16 cellular contexts compared by ENCODE assay signal in genomic region chr1:19310061-19310460, GRCh38. TPM values are rescaled to one million over a fixed set of nuclear protein-coding genes. Genes with fewer than 3 reads are reported as not detected.
A peak's percentile ranks its signal among the peaks of the same experiment; 100 is the strongest.
DNase-seq lines count a peak whose midpoint lies in the region; ATAC-seq and TF ChIP-seq lines count a peak whose summit lies in the region.
"Had no signal": no experiment of that assay in that cellular context is flagged by ENCODE, and none has a peak within 500 bp of the region (broad histone marks: within the 10 kb centered on the region; RNA-seq: fewer than 3 reads in every experiment).

No MANE protein-coding gene starts in this region.

- peaks cover 26% of the 10 kb centered on the region for H3K4me1 ChIP-seq in DND-41 (ENCODE audit: insufficient read depth, low read length)

- peaks cover 29% of the 10 kb centered on the region for H3K4me1 Mint-ChIP-seq in central memory CD8-positive, alpha-beta T cell
- peaks cover 25 to 28% of the 10 kb centered on the region in 2 donors for H3K4me1 Mint-ChIP-seq in natural killer cell treated with Interleukin-12 subunit alpha and Interleukin-12 subunit beta and Interleukin-15 and Interleukin-18, amount 100 ng/mL, for 72 hours (ENCODE audit: low read depth in 2 of 2)

- H3K4me3 Mint-ChIP-seq in central memory CD8-positive, alpha-beta T cell: peak overlapping the region; percentile 81
- peak overlapping the region; percentile 92 for H3K4me3 Mint-ChIP-seq in natural killer cell treated with Interleukin-12 subunit alpha and Interleukin-12 subunit beta and Interleukin-15 and Interleukin-18, amount 100 ng/mL, for 72 hours

- no peak overlapping the region for H2AFZ ChIP-seq in DND-41 (ENCODE audit: low read depth, low read length)

- H3K27me3 ChIP-seq in DND-41 (ENCODE audit: insufficient read depth, low read length, poor library complexity): no peaks in the 10 kb centered on the region
- H3K27me3 ChIP-seq: BLaER1, right atrium auricular region, SJCRH30, suprapubic skin had no signal

- no peaks in the 10 kb centered on the region for H3K9me3 ChIP-seq in DND-41 (ENCODE audit: insufficient read depth, low read length, severe bottlenecking)
- H3K9me3 ChIP-seq: BLaER1, right atrium auricular region, SJCRH30, suprapubic skin had no signal

- H3K4me2 ChIP-seq in DND-41 (ENCODE audit: insufficient read depth, low read length): peak overlapping the region; percentile 36; the same call in 1 of the 2 replicates

- H3K27me3 Mint-ChIP-seq in central memory CD8-positive, alpha-beta T cell: no peaks in the 10 kb centered on the region
- H3K27me3 Mint-ChIP-seq in natural killer cell treated with Interleukin-12 subunit alpha and Interleukin-12 subunit beta and Interleukin-15 and Interleukin-18, amount 100 ng/mL, for 72 hours: no peaks in the 10 kb centered on the region
- H3K27me3 Mint-ChIP-seq: activated CD4-positive, alpha-beta memory T cell treated with anti-CD3 and anti-CD28 coated beads for 36 hours had no signal

- DNase-seq in AG10803 (ENCODE audit: low read depth) (peak; percentile 47), DND-41 (no peak), NCI-H2196 (lab: John Stamatoyannopoulos, UW; ENCODE audit: unreplicated experiment) (no peak), NCI-H146 (lab: John Stamatoyannopoulos, UW) (no peak)
- DNase-seq in central memory CD8-positive, alpha-beta T cell (ENCODE audit: low spot score in 2 of 2): no peak
- no peak for DNase-seq in natural killer cell treated with Interleukin-12 subunit alpha and Interleukin-12 subunit beta and Interleukin-15 and Interleukin-18, amount 100 ng/mL, for 72 hours (ENCODE audit: low spot score)
- DNase-seq: activated CD4-positive, alpha-beta memory T cell treated with anti-CD3 and anti-CD28 coated beads for 36 hours; aorta; NCI-H2081; NCI-H524 treated with DMSO at 0.1 percent for 48 hours; SJCRH30 had no signal

- no peak overlapping the region for H3K27ac Mint-ChIP-seq in central memory CD8-positive, alpha-beta T cell (ENCODE audit: low read depth)
- no peak overlapping the region for H3K27ac Mint-ChIP-seq in natural killer cell treated with Interleukin-12 subunit alpha and Interleukin-12 subunit beta and Interleukin-15 and Interleukin-18, amount 100 ng/mL, for 72 hours
- H3K27ac Mint-ChIP-seq: activated CD4-positive, alpha-beta memory T cell treated with anti-CD3 and anti-CD28 coated beads for 36 hours had no signal

- no peak for TF ChIP-seq CTCF in AG10803 (conservative IDR thresholded peaks at IDR 0.05; ENCODE audit: low read length)
- TF ChIP-seq CTCF in DND-41 (IDR thresholded peaks at IDR 0.05; ENCODE audit: borderline replicate concordance, extremely low read depth, low read length, poor library complexity, severe bottlenecking): no peak

- no peak overlapping the region for H3K27ac ChIP-seq in DND-41 (ENCODE audit: low read length)
- H3K27ac ChIP-seq: BLaER1, HL-60, right atrium auricular region, SJCRH30, suprapubic skin had no signal

- H3K4me3 ChIP-seq in AG10803 (ENCODE audit: low read length): no peak overlapping the region
- H3K4me3 ChIP-seq in DND-41 (ENCODE audit: low read depth in 1 of 2, low read length in 2 of 2): no peak overlapping the region
- H3K4me3 ChIP-seq: right atrium auricular region, SJCRH30 had no signal

- H3K36me3 ChIP-seq in DND-41 (ENCODE audit: insufficient read depth, low read length): peaks cover 41% of the 10 kb centered on the region

- peaks cover 32% of the 10 kb centered on the region for H3K36me3 Mint-ChIP-seq in central memory CD8-positive, alpha-beta T cell (ENCODE audit: insufficient read depth)
- peaks cover 6% of the 10 kb centered on the region for H3K36me3 Mint-ChIP-seq in natural killer cell treated with Interleukin-12 subunit alpha and Interleukin-12 subunit beta and Interleukin-15 and Interleukin-18, amount 100 ng/mL, for 72 hours

- ATAC-seq in DND-41 (ENCODE audit: insufficient read depth, low read depth): no peak
- ATAC-seq in central memory CD8-positive, alpha-beta T cell (replicated peaks; ENCODE audit: extremely low read depth, poor library complexity, severe bottlenecking): no peak
- no peak for ATAC-seq in natural killer cell treated with Interleukin-12 subunit alpha and Interleukin-12 subunit beta and Interleukin-15 and Interleukin-18, amount 100 ng/mL, for 72 hours
- no peak for ATAC-seq in HG03432 (IDR thresholded peaks at IDR 0.05; ENCODE audit: unreplicated experiment)

- no peak overlapping the region for H3K9ac ChIP-seq in DND-41 (ENCODE audit: low read depth, low read length)

- H3K9me3 Mint-ChIP-seq in central memory CD8-positive, alpha-beta T cell: no peaks in the 10 kb centered on the region
- no peaks in the 10 kb centered on the region for H3K9me3 Mint-ChIP-seq in natural killer cell treated with Interleukin-12 subunit alpha and Interleukin-12 subunit beta and Interleukin-15 and Interleukin-18, amount 100 ng/mL, for 72 hours
- H3K9me3 Mint-ChIP-seq: activated CD4-positive, alpha-beta memory T cell treated with anti-CD3 and anti-CD28 coated beads for 36 hours had no signal

- peaks cover 16% of the 10 kb centered on the region for H3K79me2 ChIP-seq in DND-41 (ENCODE audit: insufficient read depth, low read length)

- peaks cover 4% of the 10 kb centered on the region; the same call in 1 of the 2 replicates for H4K20me1 ChIP-seq in DND-41 (ENCODE audit: insufficient read depth, low read length)

RNA-seq across cellular contexts. Expression of gene AKR7A2, which starts 1.9 kb away (rescaled TPM):
- total RNA-seq in natural killer cell treated with Interleukin-12 subunit alpha and Interleukin-12 subunit beta and Interleukin-15 and Interleukin-18, amount 100 ng/mL, for 72 hours: 10 to 100 TPM; 29.6 to 37.7 TPM

RNA-seq across cellular contexts. Expression of gene SLC66A1, which starts 2.1 kb away (rescaled TPM):
- total RNA-seq in natural killer cell treated with Interleukin-12 subunit alpha and Interleukin-12 subunit beta and Interleukin-15 and Interleukin-18, amount 100 ng/mL, for 72 hours: 10 to 100 TPM; 10.0 to 14.9 TPM

RNA-seq across cellular contexts. Expression of gene AKR7A3, which starts 21.5 kb away (rescaled TPM):
- 1 to 10 TPM in 1 of 2 donors, under 1 TPM in 1; 0.43 to 2.0 TPM for total RNA-seq in natural killer cell treated with Interleukin-12 subunit alpha and Interleukin-12 subunit beta and Interleukin-15 and Interleukin-18, amount 100 ng/mL, for 72 hours

RNA-seq across cellular contexts. Expression of gene MRTO4, which starts 58.5 kb away (rescaled TPM):
- total RNA-seq in natural killer cell treated with Interleukin-12 subunit alpha and Interleukin-12 subunit beta and Interleukin-15 and Interleukin-18, amount 100 ng/mL, for 72 hours: 100 to 1,000 TPM in 1 of 2 donors, 10 to 100 TPM in 1; 65.5 to 139 TPM

RNA-seq across cellular contexts. Expression of gene EMC1, which starts 58.7 kb away (rescaled TPM):
- 10 to 100 TPM; 54.2 to 85.7 TPM for total RNA-seq in natural killer cell treated with Interleukin-12 subunit alpha and Interleukin-12 subunit beta and Interleukin-15 and Interleukin-18, amount 100 ng/mL, for 72 hours
